ENCODE assay signal across 1 cellular context in genomic region chr11:74398244-74399159, GRCh38.
TF ChIP-seq lines count a peak whose summit lies in the region.

PGM2L1 (minus strand) TSS chr11:74398433; CDS start chr11:74398161, 272 bp downstream.

TF ChIP-seq in HEK293, 187 proteins besides CTCF, POLR2A, EP300 and RAD21 (continued from another document and continues in another):
- no peak for TF ChIP-seq AEBP2 (tag by site-specific recombination; IDR thresholded peaks at IDR 0.05; ENCODE audit: borderline replicate concordance)
- peak; percentile 78 for TF ChIP-seq ZXDB (tag by site-specific recombination; IDR thresholded peaks at IDR 0.05)
- TF ChIP-seq ZBTB7A (tag by site-specific recombination; IDR thresholded peaks at IDR 0.05; ENCODE audit: low read depth): peak; percentile 68; the same call in 1 of the 2 replicates
- TF ChIP-seq ZNF555 (tag by site-specific recombination; conservative IDR thresholded peaks at IDR 0.05): no peak
- no peak for TF ChIP-seq ZNF140 (tag by site-specific recombination; IDR thresholded peaks at IDR 0.05)
- peak; percentile 46 for TF ChIP-seq PRDM10 (tag by site-specific recombination; IDR thresholded peaks at IDR 0.05)
- no peak for TF ChIP-seq ZNF785 (tag by site-specific recombination; IDR thresholded peaks at IDR 0.05)
- no peak for TF ChIP-seq ZIC2 (tag by site-specific recombination; IDR thresholded peaks at IDR 0.05)
- TF ChIP-seq ZNF19 (tag by site-specific recombination; IDR thresholded peaks at IDR 0.05; ENCODE audit: low read depth): no peak
- no peak for TF ChIP-seq ZFP69B (tag by site-specific recombination; IDR thresholded peaks at IDR 0.05)
- TF ChIP-seq HOXC10 (CRISPR knock-in tag; IDR thresholded peaks at IDR 0.05): no peak
- TF ChIP-seq PRDM6 (tag by site-specific recombination; IDR thresholded peaks at IDR 0.05): no peak
- TF ChIP-seq ZNF404 (tag by site-specific recombination; IDR thresholded peaks at IDR 0.05): no peak
- TF ChIP-seq ZBTB49 (tag by site-specific recombination; IDR thresholded peaks at IDR 0.05; ENCODE audit: low read depth): no peak
- TF ChIP-seq IKZF3 (tag by site-specific recombination; IDR thresholded peaks at IDR 0.05): 0 out of 2 replicates have a peak, but pooled peaks have one; percentile 32
- TF ChIP-seq ZNF48 (tag by site-specific recombination; IDR thresholded peaks at IDR 0.05): no peak
- TF ChIP-seq ZNF112 (tag by site-specific recombination; IDR thresholded peaks at IDR 0.05): no peak
- TF ChIP-seq ZNF585B (tag by site-specific recombination; IDR thresholded peaks at IDR 0.05): no peak
- TF ChIP-seq GFI1B (tag by site-specific recombination; IDR thresholded peaks at IDR 0.05): no peak
- no peak for TF ChIP-seq ZSCAN18 (tag by site-specific recombination; IDR thresholded peaks at IDR 0.05)
- TF ChIP-seq ZBTB21 (tag by site-specific recombination; IDR thresholded peaks at IDR 0.05): no peak
- TF ChIP-seq ZBTB8A (tag by site-specific recombination; IDR thresholded peaks at IDR 0.05): peak; percentile 29; the same call in 1 of the 2 replicates
- 0 out of 2 replicates have a peak, but pooled peaks have one; percentile 45 for TF ChIP-seq ZNF664 (tag by site-specific recombination; IDR thresholded peaks at IDR 0.05)
- no peak for TF ChIP-seq ZNF701 (tag by site-specific recombination; IDR thresholded peaks at IDR 0.05)
- TF ChIP-seq ZFP3 (tag by site-specific recombination; IDR thresholded peaks at IDR 0.05; ENCODE audit: low read depth): no peak
- TF ChIP-seq ZNF629 (tag by site-specific recombination; IDR thresholded peaks at IDR 0.05): peak; percentile 61; the same call in 1 of the 2 replicates
- no peak; the same call in 1 of the 2 replicates for TF ChIP-seq YY1 (tag by site-specific recombination; IDR thresholded peaks at IDR 0.05)
- no peak for TF ChIP-seq ZSCAN16 (tag by site-specific recombination; IDR thresholded peaks at IDR 0.05)
- TF ChIP-seq ZNF623 (tag by site-specific recombination; IDR thresholded peaks at IDR 0.05): no peak
- no peak for TF ChIP-seq MEIS1 (CRISPR knock-in tag; IDR thresholded peaks at IDR 0.05; ENCODE audit: borderline replicate concordance)
- no peak for TF ChIP-seq GLI2 (tag by site-specific recombination; IDR thresholded peaks at IDR 0.05; ENCODE audit: borderline replicate concordance, low read depth)
- peak; percentile 33; the same call in 1 of the 2 replicates for TF ChIP-seq ZNF639 (tag by site-specific recombination; IDR thresholded peaks at IDR 0.05)
- no peak for TF ChIP-seq ZNF292 (tag by site-specific recombination; IDR thresholded peaks at IDR 0.05; ENCODE audit: borderline replicate concordance, low read depth)
- peak; percentile 82 for TF ChIP-seq ZNF692 (tag by site-specific recombination; IDR thresholded peaks at IDR 0.05)
- peak; percentile 99 for TF ChIP-seq ZBTB10 (tag by site-specific recombination; IDR thresholded peaks at IDR 0.05)
- TF ChIP-seq ZNF16 (tag by site-specific recombination; IDR thresholded peaks at IDR 0.05; ENCODE audit: low read depth): no peak
- no peak for TF ChIP-seq ZNF776 (tag by site-specific recombination; IDR thresholded peaks at IDR 0.05; ENCODE audit: borderline replicate concordance)
- no peak for TF ChIP-seq ZNF221 (tag by site-specific recombination; IDR thresholded peaks at IDR 0.05; ENCODE audit: borderline replicate concordance)
- no peak for TF ChIP-seq ZSCAN5A (tag by site-specific recombination; IDR thresholded peaks at IDR 0.05)
- no peak for TF ChIP-seq ZNF169 (tag by site-specific recombination; IDR thresholded peaks at IDR 0.05)
- no peak for TF ChIP-seq ZNF501 (tag by site-specific recombination; IDR thresholded peaks at IDR 0.05)
- no peak for TF ChIP-seq ZNF146 (tag by site-specific recombination; IDR thresholded peaks at IDR 0.05)
- no peak for TF ChIP-seq ZNF549 (tag by site-specific recombination; IDR thresholded peaks at IDR 0.05)
- peak; percentile 55 for TF ChIP-seq KLF17 (tag by site-specific recombination; IDR thresholded peaks at IDR 0.05)
- no peak for TF ChIP-seq ZNF132 (tag by site-specific recombination; IDR thresholded peaks at IDR 0.05; ENCODE audit: borderline replicate concordance)
